ENCODE assay signal across 14 cellular contexts in the genomic region with DNA sequence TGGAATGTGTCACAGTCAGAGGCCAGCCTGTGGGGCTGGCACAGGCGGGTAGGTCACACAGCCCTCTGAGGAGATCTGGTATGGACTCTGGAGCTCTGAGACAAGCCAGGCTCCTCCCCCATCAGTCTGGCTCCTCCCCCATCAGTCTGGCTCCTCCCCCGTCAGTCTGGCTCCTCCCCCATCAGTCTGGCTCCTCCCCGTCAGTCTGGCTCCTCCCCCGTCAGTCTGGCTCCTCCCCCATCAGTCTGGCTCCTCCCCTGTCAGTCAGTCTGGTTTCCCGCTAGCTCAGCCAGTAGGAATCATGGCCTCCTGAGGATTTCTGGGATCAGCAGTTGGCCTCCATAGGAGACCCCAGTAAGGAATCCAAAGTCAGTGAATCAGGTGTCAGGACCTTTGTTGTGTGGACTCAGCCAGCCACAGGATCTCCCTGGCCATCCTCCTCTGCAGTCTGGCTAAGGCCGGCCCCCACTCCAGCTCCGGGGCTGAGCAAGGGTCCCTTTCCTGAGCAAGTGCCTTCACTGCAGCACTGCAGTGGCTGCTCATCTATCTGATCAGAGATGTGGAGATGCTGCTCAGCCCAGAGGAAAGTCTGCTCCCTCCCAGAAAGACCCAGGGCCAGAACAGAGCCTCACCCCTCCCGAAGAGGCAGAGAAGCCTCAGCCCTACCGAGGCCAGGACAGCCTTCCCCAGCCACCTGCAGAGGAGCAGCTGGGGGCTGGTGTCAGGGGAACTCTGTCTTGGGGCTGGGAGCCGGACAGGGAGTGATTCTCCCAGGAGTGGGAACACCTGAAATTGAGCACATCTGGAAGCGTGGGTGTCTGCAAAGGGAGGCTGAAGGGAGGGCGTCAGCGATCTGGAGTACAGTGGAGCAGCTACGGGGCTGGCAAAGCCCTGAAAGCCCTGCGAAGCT. TPM values are rescaled to one million over a fixed set of nuclear protein-coding genes. Genes with fewer than 3 reads are reported as not detected.
DNase-seq lines count a peak whose midpoint lies in the region; ATAC-seq lines count a peak whose summit lies in the region.
"Had no signal": no experiment of that assay in that cellular context is flagged by ENCODE, and none has a peak within 500 bp of the region (broad histone marks: within the 10 kb centered on the region; RNA-seq: fewer than 3 reads in every experiment).

No MANE protein-coding gene starts in this region.

- no peak overlapping the region for H3K14ac ChIP-seq in neuronal stem cell (ENCODE audit: low read length)

- peaks cover 0 to 39% (median 2%) of the 10 kb centered on the region in 3 experiments for H3K27me3 ChIP-seq in neuronal stem cell (ENCODE audit: control insufficient read depth in 3 of 3, insufficient read depth in 3 of 3, low read depth in 1 of 3, low read length in 3 of 3)

- H3K4me3 Mint-ChIP-seq in activated T-cell treated with anti-CD3 and anti-CD28 coated beads, Interleukin-2, amount 50 U/mL, for 24 hours, result no peak overlapping the region
- H3K4me3 Mint-ChIP-seq: activated naive CD8-positive, alpha-beta T cell treated with anti-CD3 and anti-CD28 coated beads, Interleukin-2, amount 50 U/mL, for 24 hours; central memory CD8-positive, alpha-beta T cell had no signal

- no peaks in the 10 kb centered on the region for H3K79me1 ChIP-seq in neuronal stem cell (ENCODE audit: low read depth, low read length)

- H3K18ac ChIP-seq in neuronal stem cell (ENCODE audit: low read length), result peak overlapping the region; percentile 93

- H3K23ac ChIP-seq in neuronal stem cell (ENCODE audit: low read depth, low read length, poor library complexity), result no peak overlapping the region

- DNase-seq in activated T-cell treated with anti-CD3 and anti-CD28 coated beads for 48 hours (ENCODE audit: low read depth) (peak; percentile 2), HT-29 (ENCODE audit: low spot score) (peak; percentile 22), dermis blood vessel endothelial cell (peak; percentile 11), neuronal stem cell (ENCODE audit: low spot score) (peak; percentile 54), left lobe of liver (ENCODE audit: low spot score) (no peak), SHP77 (lab: John Stamatoyannopoulos, UW) (no peak)
- no peak for DNase-seq in activated T-cell treated with anti-CD3 and anti-CD28 coated beads, Interleukin-2, amount 50 U/mL, for 24 hours
- DNase-seq: activated CD4-positive, alpha-beta T cell treated with anti-CD3 and anti-CD28 coated beads, Interleukin-2, amount 50 U/mL, for 48 hours; activated naive CD8-positive, alpha-beta T cell treated with anti-CD3 and anti-CD28 coated beads, Interleukin-2, amount 50 U/mL, for 24 hours; NCI-H526; T-helper 2 cell; trophoblast cell had no signal

- no peak overlapping the region for H4K8ac ChIP-seq in neuronal stem cell (ENCODE audit: low read depth, low read length)

- H3K27me3 Mint-ChIP-seq in activated T-cell treated with anti-CD3 and anti-CD28 coated beads, Interleukin-2, amount 50 U/mL, for 24 hours, result peaks cover 35% of the 10 kb centered on the region

- H3K36me3 ChIP-seq in neuronal stem cell (replicated peaks in 1 of 2; ENCODE audit: control insufficient read depth in 2 of 2, insufficient read depth in 2 of 2, low read length in 2 of 2), result no peaks in the 10 kb centered on the region

- no peaks in the 10 kb centered on the region for H3K9me3 ChIP-seq in neuronal stem cell (replicated peaks in 1 of 2; ENCODE audit: control insufficient read depth in 2 of 2, insufficient read depth in 1 of 2, low read depth in 1 of 2, low read length in 2 of 2)

- no peak overlapping the region for H3K9ac ChIP-seq in neuronal stem cell (ENCODE audit: low read depth, low read length, poor library complexity)

- H3K4me1 Mint-ChIP-seq in activated T-cell treated with anti-CD3 and anti-CD28 coated beads, Interleukin-2, amount 50 U/mL, for 24 hours (ENCODE audit: low read depth), result peaks cover 5% of the 10 kb centered on the region

- H3K4me2 ChIP-seq in neuronal stem cell (ENCODE audit: insufficient read depth, low read length, poor library complexity, severe bottlenecking), result peak overlapping the region; percentile 45

- WGBS in neuronal stem cell (ENCODE audit: extremely low coverage in 2 of 2, insufficient read length in 2 of 2, insufficient replicate concordance in 1 of 2), 2 donors, result no CpG with 5 or more reads among the region's 15 CpGs

- H3K27ac ChIP-seq in neuronal stem cell (replicated peaks; ENCODE audit: low read length), result peak overlapping the region; percentile 80

- no peaks in the 10 kb centered on the region for H3K36me3 Mint-ChIP-seq in activated T-cell treated with anti-CD3 and anti-CD28 coated beads, Interleukin-2, amount 50 U/mL, for 24 hours (ENCODE audit: low read depth)

- no peak for ATAC-seq in left lobe of liver
- ATAC-seq in GM18519 (IDR thresholded peaks at IDR 0.05; ENCODE audit: low FRiP score, unreplicated experiment), result no peak
- ATAC-seq: activated naive CD8-positive, alpha-beta T cell treated with anti-CD3 and anti-CD28 coated beads, Interleukin-2, amount 50 U/mL, for 24 hours had no signal

- H4K91ac ChIP-seq in neuronal stem cell (ENCODE audit: low read depth, low read length, poor library complexity), result no peak overlapping the region

- no peak overlapping the region for H3K27ac Mint-ChIP-seq in activated T-cell treated with anti-CD3 and anti-CD28 coated beads, Interleukin-2, amount 50 U/mL, for 24 hours
- H3K27ac Mint-ChIP-seq: activated naive CD8-positive, alpha-beta T cell treated with anti-CD3 and anti-CD28 coated beads, Interleukin-2, amount 50 U/mL, for 24 hours had no signal

- no peaks in the 10 kb centered on the region for H3K9me3 Mint-ChIP-seq in activated T-cell treated with anti-CD3 and anti-CD28 coated beads, Interleukin-2, amount 50 U/mL, for 24 hours
- H3K9me3 Mint-ChIP-seq: central memory CD8-positive, alpha-beta T cell had no signal

- peaks cover 0 to 32% of the 10 kb centered on the region in 2 donors for H3K4me1 ChIP-seq in neuronal stem cell (ENCODE audit: control insufficient read depth in 2 of 2, insufficient read depth in 1 of 2, low read depth in 1 of 2, low read length in 2 of 2)

- no peak overlapping the region for H3K4me3 ChIP-seq in neuronal stem cell (ENCODE audit: low read length in 2 of 2)

- H2AK5ac ChIP-seq in neuronal stem cell (ENCODE audit: low read depth, low read length), result peak overlapping the region; percentile 59

- H2BK5ac ChIP-seq in neuronal stem cell (ENCODE audit: low read length), result peak overlapping the region; percentile 56

- peak overlapping the region; percentile 43 for H2BK120ac ChIP-seq in neuronal stem cell (ENCODE audit: low read depth, low read length)

- H2BK15ac ChIP-seq in neuronal stem cell (ENCODE audit: low read length), result peak overlapping the region; percentile 46

- H2AFZ ChIP-seq in neuronal stem cell (ENCODE audit: low read length), result no peak overlapping the region

- peak overlapping the region; percentile 14 for H2BK12ac ChIP-seq in neuronal stem cell (ENCODE audit: low read length)

- no peak overlapping the region for H3K4ac ChIP-seq in neuronal stem cell (ENCODE audit: low read length)

RNA-seq across cellular contexts. Expression of a gene that starts 35.7 kb away (rescaled TPM):
- not detected in 2 replicates for total RNA-seq in HT-29 (2014; rRNA removed; shearing (Covaris generic))
- under 0.01 and 0.05 TPM in 2 replicates for total RNA-seq in dermis blood vessel endothelial cell
- 3.1 TPM for polyA plus RNA-seq in neuronal stem cell (2013, experiment 1 of 2)
- 3.7 TPM for polyA plus RNA-seq in neuronal stem cell (2013, experiment 2 of 2)
- total RNA-seq in left lobe of liver, result 0.70 TPM

Comparison
In these comparisons a context has a peak if more than half of its experiments do, and no peak if none do; other contexts are left out.
1. DNase-seq: peak in activated T-cell treated with anti-CD3 and anti-CD28 coated beads for 48 hours (single experiment), HT-29 (single experiment), dermis blood vessel endothelial cell (single experiment) and neuronal stem cell (single experiment); none in activated T-cell treated with anti-CD3 and anti-CD28 coated beads, Interleukin-2, amount 50 U/mL, for 24 hours (single experiment), left lobe of liver (single experiment) and SHP77 (0 of 2).